In the genomic region with DNA sequence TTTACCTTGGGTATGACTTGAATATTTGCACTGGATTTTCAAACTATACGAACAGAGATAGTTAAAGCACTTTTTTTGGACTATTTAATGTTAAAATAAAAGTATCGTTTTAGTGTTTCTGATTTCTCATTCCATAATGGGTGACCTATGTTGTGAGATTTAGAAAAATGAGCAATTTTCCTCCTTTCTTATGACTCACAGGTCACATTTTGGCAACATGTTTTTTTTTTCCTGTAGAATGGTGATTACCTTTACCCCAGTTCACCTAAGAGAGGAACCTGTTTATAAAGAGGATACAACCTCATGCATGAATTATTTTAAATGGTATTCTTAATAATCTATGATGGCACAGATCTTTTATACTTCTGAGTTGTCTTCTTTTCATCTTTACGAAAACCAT, we compare ENCODE assay signal across 12 cellular contexts.
DNase-seq lines count a peak whose midpoint lies in the region; ATAC-seq, FAIRE-seq and TF ChIP-seq lines count a peak whose summit lies in the region.
"Had no signal": no experiment of that assay in that cellular context is flagged by ENCODE, and none has a peak within 500 bp of the region (broad histone marks: within the 10 kb centered on the region; RNA-seq: fewer than 3 reads in every experiment).

No MANE protein-coding gene starts in this region.

- TF ChIP-seq CTCF in keratinocyte (optimal IDR thresholded peaks at IDR 0.05 in 1 of 3, IDR thresholded peaks at IDR 0.05 in 1 of 3, conservative IDR thresholded peaks at IDR 0.05 in 1 of 3; ENCODE audit: extremely low read depth in 1 of 3, insufficient read depth in 2 of 3, low read length in 3 of 3) (no peak), tibial nerve (IDR thresholded peaks at IDR 0.05) (no peak), type B pancreatic cell (conservative IDR thresholded peaks at IDR 0.05) (no peak)

- no peaks in the 10 kb centered on the region for H3K9me1 ChIP-seq in keratinocyte (ENCODE audit: control insufficient read depth, extremely low read depth, insufficient read depth, low read length)

- H2AFZ ChIP-seq in keratinocyte (ENCODE audit: control insufficient read depth, low read length), result no peak overlapping the region

- no peak for FAIRE-seq in keratinocyte (lab: Jason Lieb, UNC)
- FAIRE-seq: colon had no signal

- H3K4me3 ChIP-seq in keratinocyte (ENCODE audit: control insufficient read depth in 2 of 3, extremely low read depth in 1 of 3, insufficient read depth in 2 of 3, low read depth in 1 of 3, low read length in 3 of 3), result peak overlapping the region in 2 of 3 experiments; percentile 34 to 44
- no peak overlapping the region for H3K4me3 ChIP-seq in tibial nerve

- peaks cover 2% of the 10 kb centered on the region for H3K79me2 ChIP-seq in keratinocyte (ENCODE audit: control insufficient read depth, insufficient read depth, low read length)

- H4K20me1 ChIP-seq in keratinocyte (ENCODE audit: control insufficient read depth, extremely low read depth, insufficient read depth, low read length), result no peaks in the 10 kb centered on the region

- H3K9me3 ChIP-seq in keratinocyte (ENCODE audit: control insufficient read depth, low read depth, low read length) (no peaks in the 10 kb centered on the region), tibial nerve (no peaks in the 10 kb centered on the region)

- peak overlapping the region; percentile 42 for H3K4me3 Mint-ChIP-seq in activated naive CD4-positive, alpha-beta T cell treated with anti-CD3 and anti-CD28 coated beads, Interleukin-2, amount 10 ng/mL, durations not matched to agents 7 days and 5 days
- peak overlapping the region; percentile 12 for H3K4me3 Mint-ChIP-seq in activated naive CD8-positive, alpha-beta T cell
- no peak overlapping the region for H3K4me3 Mint-ChIP-seq in type B pancreatic cell

- peak overlapping the region; percentile 87 for H3K27ac ChIP-seq in keratinocyte (ENCODE audit: control insufficient read depth, insufficient read depth, low read length)
- peak overlapping the region in 3 of 4 donors; percentile 24 to 76 (median 71) for H3K27ac ChIP-seq in tibial nerve

- no peak for DNase-seq in activated naive CD4-positive, alpha-beta T cell treated with anti-CD3 and anti-CD28 coated beads, Interleukin-2, amount 10 ng/mL, durations not matched to agents 7 days and 5 days
- DNase-seq in activated naive CD4-positive, alpha-beta T cell (lab: John Stamatoyannopoulos, UW), result no peak
- DNase-seq in keratinocyte (ENCODE audit: low read depth, low spot score) (no peak), tibial nerve (ENCODE audit: low spot score in 2 of 2) (no peak), type B pancreatic cell (ENCODE audit: extremely low spot score, unreplicated experiment) (no peak)
- DNase-seq: activated CD4-positive, alpha-beta T cell treated with anti-CD3 and anti-CD28 coated beads for 4 hours; NCI-H1417 treated with DMSO at 0.1 percent for 48 hours; RPMI8226 had no signal

- no peaks in the 10 kb centered on the region for H3K27me3 Mint-ChIP-seq in activated naive CD4-positive, alpha-beta T cell treated with anti-CD3 and anti-CD28 coated beads, Interleukin-2, amount 10 ng/mL, durations not matched to agents 7 days and 5 days
- no peaks in the 10 kb centered on the region for H3K27me3 Mint-ChIP-seq in activated naive CD8-positive, alpha-beta T cell
- no peaks in the 10 kb centered on the region for H3K27me3 Mint-ChIP-seq in type B pancreatic cell

- peaks cover 77% of the 10 kb centered on the region for H3K4me1 Mint-ChIP-seq in activated naive CD4-positive, alpha-beta T cell treated with anti-CD3 and anti-CD28 coated beads, Interleukin-2, amount 10 ng/mL, durations not matched to agents 7 days and 5 days
- peaks cover 68% of the 10 kb centered on the region for H3K4me1 Mint-ChIP-seq in activated naive CD8-positive, alpha-beta T cell (ENCODE audit: low read depth)
- H3K4me1 Mint-ChIP-seq in type B pancreatic cell (ENCODE audit: unreplicated experiment), result peaks cover 18% of the 10 kb centered on the region

- peak overlapping the region; percentile 4 for H3K27ac Mint-ChIP-seq in activated naive CD4-positive, alpha-beta T cell treated with anti-CD3 and anti-CD28 coated beads, Interleukin-2, amount 10 ng/mL, durations not matched to agents 7 days and 5 days
- H3K27ac Mint-ChIP-seq in activated naive CD8-positive, alpha-beta T cell, result peak overlapping the region; percentile 85
- no peak overlapping the region for H3K27ac Mint-ChIP-seq in type B pancreatic cell

- no peaks in the 10 kb centered on the region for H3K27me3 ChIP-seq in keratinocyte (ENCODE audit: control insufficient read depth, extremely low read depth, insufficient read depth, low read length)
- no peaks in the 10 kb centered on the region for H3K27me3 ChIP-seq in tibial nerve

- CTCF ChIA-PET in activated naive CD4-positive, alpha-beta T cell treated with anti-CD3 and anti-CD28 coated beads, Interleukin-2, amount 10 ng/mL, durations not matched to agents 7 days and 5 days (lab: Charles Lee), result no interaction called here

- WGBS in tibial nerve, 2 donors, result 74 to 77% methylated on average over 3 of the region's 3 CpGs

- H3K4me1 ChIP-seq in keratinocyte (ENCODE audit: control insufficient read depth, extremely low read depth, insufficient read depth, low read length), result peaks cover 66% of the 10 kb centered on the region
- H3K4me1 ChIP-seq in tibial nerve, result peaks cover 0 to 74% (median 39%) of the 10 kb centered on the region in 4 donors

- no peak for TF ChIP-seq POLR2A in tibial nerve (IDR thresholded peaks at IDR 0.05)

- ATAC-seq in HG02763 (IDR thresholded peaks at IDR 0.05; ENCODE audit: unreplicated experiment) (no peak), HG03520 (IDR thresholded peaks at IDR 0.05; ENCODE audit: unreplicated experiment) (no peak)

- H3K36me3 ChIP-seq in keratinocyte (ENCODE audit: control insufficient read depth in 2 of 2, extremely low read depth in 1 of 2, insufficient read depth in 2 of 2, low read length in 2 of 2), result no peaks in the 10 kb centered on the region
- H3K36me3 ChIP-seq in tibial nerve, result no peaks in the 10 kb centered on the region

- no peak for TF ChIP-seq EP300 in tibial nerve (IDR thresholded peaks at IDR 0.05)

- dilution Hi-C loops in keratinocyte (cut with MboI; ENCODE audit: extremely low pct_ligation_motif_present, low sequenced_read_pairs), result no loop called here

- no peaks in the 10 kb centered on the region for H3K9me3 Mint-ChIP-seq in activated naive CD4-positive, alpha-beta T cell treated with anti-CD3 and anti-CD28 coated beads, Interleukin-2, amount 10 ng/mL, durations not matched to agents 7 days and 5 days
- no peaks in the 10 kb centered on the region for H3K9me3 Mint-ChIP-seq in activated naive CD8-positive, alpha-beta T cell (ENCODE audit: low read depth)
- H3K9me3 Mint-ChIP-seq in type B pancreatic cell, result no peaks in the 10 kb centered on the region

- peak overlapping the region; percentile 52 for H3K9ac ChIP-seq in keratinocyte (ENCODE audit: control insufficient read depth, extremely low read depth, insufficient read depth, low read length)

- H3K4me2 ChIP-seq in keratinocyte (ENCODE audit: control insufficient read depth, extremely low read depth, insufficient read depth, low read depth, low read length), result peak overlapping the region; percentile 87

- H3K36me3 Mint-ChIP-seq in activated naive CD4-positive, alpha-beta T cell treated with anti-CD3 and anti-CD28 coated beads, Interleukin-2, amount 10 ng/mL, durations not matched to agents 7 days and 5 days, result peaks cover 40% of the 10 kb centered on the region
- H3K36me3 Mint-ChIP-seq in activated naive CD8-positive, alpha-beta T cell, result peaks cover 11% of the 10 kb centered on the region
- no peaks in the 10 kb centered on the region for H3K36me3 Mint-ChIP-seq in type B pancreatic cell

Comparison
In these comparisons a context has a peak if more than half of its experiments do, and no peak if none do; other contexts are left out.
1. H3K4me3 ChIP-seq: peak in keratinocyte (2 of 3); none in tibial nerve (0 of 4).